Comparison of ENCODE assay signal across 17 cellular contexts in the genomic region with DNA sequence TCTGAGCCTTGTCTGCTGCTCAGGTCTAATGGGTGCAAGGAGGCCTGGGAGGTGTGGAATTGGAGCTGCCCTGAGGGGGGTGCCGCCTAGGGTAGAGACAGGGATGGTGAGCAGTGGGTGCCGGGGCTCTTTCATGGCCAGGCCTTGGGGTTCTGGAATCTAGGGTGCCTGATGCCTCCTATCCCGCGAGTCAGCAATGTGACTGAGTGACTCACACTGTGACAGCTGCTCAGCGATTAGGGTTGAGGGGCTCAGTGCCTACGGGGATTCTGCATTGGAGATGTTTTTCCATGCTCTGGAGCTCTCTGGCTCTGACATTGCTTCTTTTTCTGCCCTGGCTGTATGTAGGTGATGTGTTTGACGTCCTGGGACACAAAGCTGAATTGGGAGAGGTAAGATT. TPM values are rescaled to one million over a fixed set of nuclear protein-coding genes. Genes with fewer than 3 reads are reported as not detected.
DNase-seq lines count a peak whose midpoint lies in the region; ATAC-seq and TF ChIP-seq lines count a peak whose summit lies in the region.
"Had no signal": no experiment of that assay in that cellular context is flagged by ENCODE, and none has a peak within 500 bp of the region (broad histone marks: within the 10 kb centered on the region; RNA-seq: fewer than 3 reads in every experiment).

No MANE protein-coding gene starts in this region.

- peaks cover 10 to 15% of the 10 kb centered on the region in 2 donors for H3K36me3 Mint-ChIP-seq in activated T-cell treated with anti-CD3 and anti-CD28 coated beads, Interleukin-2, amount 50 U/mL, for 72 hours (ENCODE audit: insufficient read depth in 2 of 2)
- H3K36me3 Mint-ChIP-seq in type B pancreatic cell, result peaks cover 13% of the 10 kb centered on the region
- peaks cover 47% of the 10 kb centered on the region for H3K36me3 Mint-ChIP-seq in neural progenitor cell

- DNase-seq in stimulated activated CD4-positive, alpha-beta T cell treated with anti-CD3 and anti-CD28 coated beads, Interleukin-4, amount 100 ng/mL, for 24 hours, result peak; percentile 29
- DNase-seq in stimulated activated CD4-positive, alpha-beta T cell treated with anti-CD3 and anti-CD28 coated beads, Interleukin-2, amount 100 ng/mL, for 24 hours, result no peak
- peak in 1 of 2 donors; percentile 9 for DNase-seq in activated T-cell treated with anti-CD3 and anti-CD28 coated beads, Interleukin-2, amount 50 U/mL, for 72 hours
- DNase-seq in lower lobe of right lung (no peak), type B pancreatic cell (ENCODE audit: extremely low spot score, unreplicated experiment) (no peak), neural progenitor cell (ENCODE audit: low spot score) (no peak), NCI-H1048 (lab: John Stamatoyannopoulos, UW) (no peak), NCI-H187 treated with DMSO at 0.1 percent for 48 hours (lab: John Stamatoyannopoulos, UW) (no peak)
- DNase-seq: DND-41, mesendoderm, NCI-H2081 treated with DMSO at 0.1 percent for 48 hours, SHP77 treated with DMSO at 0.1 percent for 48 hours, trophoblast cell had no signal

- H3K27ac Mint-ChIP-seq in activated T-cell treated with anti-CD3 and anti-CD28 coated beads, Interleukin-2, amount 50 U/mL, for 72 hours, result peak overlapping the region; percentile 81
- peak overlapping the region; percentile 80 for H3K27ac Mint-ChIP-seq in type B pancreatic cell
- H3K27ac Mint-ChIP-seq in neural progenitor cell, result no peak overlapping the region

- TF ChIP-seq CTCF in lower lobe of right lung (IDR thresholded peaks at IDR 0.05) (no peak), type B pancreatic cell (conservative IDR thresholded peaks at IDR 0.05) (no peak), neural progenitor cell (IDR thresholded peaks at IDR 0.05) (no peak)

- H3K4me1 Mint-ChIP-seq in activated T-cell treated with anti-CD3 and anti-CD28 coated beads, Interleukin-2, amount 50 U/mL, for 72 hours (ENCODE audit: low read depth), result peaks cover 81% of the 10 kb centered on the region
- no peaks in the 10 kb centered on the region for H3K4me1 Mint-ChIP-seq in type B pancreatic cell (ENCODE audit: unreplicated experiment)
- no peaks in the 10 kb centered on the region for H3K4me1 Mint-ChIP-seq in neural progenitor cell

- intact Hi-C loops in lower lobe of right lung (cut with DNase I), result no loop called here

- no peaks in the 10 kb centered on the region for H3K9me3 ChIP-seq in lower lobe of right lung
- no peaks in the 10 kb centered on the region for H3K9me3 ChIP-seq in neural progenitor cell (ENCODE audit: low read depth)
- H3K9me3 ChIP-seq: breast epithelium, gastroesophageal sphincter had no signal

- H3K79me2 ChIP-seq in neural progenitor cell (ENCODE audit: low read depth), result no peaks in the 10 kb centered on the region
- H3K79me2 ChIP-seq: parathyroid adenoma had no signal

- no peak overlapping the region for H3K4me3 ChIP-seq in lower lobe of right lung
- no peak overlapping the region for H3K4me3 ChIP-seq in neural progenitor cell
- H3K4me3 ChIP-seq: breast epithelium, gastroesophageal sphincter had no signal

- no peak overlapping the region for H3K9ac ChIP-seq in neural progenitor cell
- H3K9ac ChIP-seq: parathyroid adenoma had no signal

- no peaks in the 10 kb centered on the region for H3F3A ChIP-seq in neural progenitor cell (ENCODE audit: low read depth)

- H3K4me2 ChIP-seq in neural progenitor cell, result no peak overlapping the region

- peak overlapping the region; percentile 28 for H3K27ac ChIP-seq in lower lobe of right lung
- H3K27ac ChIP-seq in neural progenitor cell, result no peak overlapping the region
- H3K27ac ChIP-seq: breast epithelium, parathyroid adenoma had no signal

- H3K4me1 ChIP-seq in lower lobe of right lung (peaks cover 22% of the 10 kb centered on the region), neural progenitor cell (no peaks in the 10 kb centered on the region)
- H3K4me1 ChIP-seq: breast epithelium, parathyroid adenoma had no signal

- peaks cover 3% of the 10 kb centered on the region for H4K20me1 ChIP-seq in neural progenitor cell (ENCODE audit: low read depth)

- H3K4me3 Mint-ChIP-seq in activated T-cell treated with anti-CD3 and anti-CD28 coated beads, Interleukin-2, amount 50 U/mL, for 72 hours, result peak overlapping the region; percentile 62 to 75
- H3K4me3 Mint-ChIP-seq in type B pancreatic cell (no peak overlapping the region), neural progenitor cell (no peak overlapping the region)

- H2AFZ ChIP-seq in neural progenitor cell (replicated peaks), result no peak overlapping the region
- H2AFZ ChIP-seq: parathyroid adenoma had no signal

- H3K27me3 ChIP-seq in lower lobe of right lung (ENCODE audit: low read depth) (no peaks in the 10 kb centered on the region), neural progenitor cell (no peaks in the 10 kb centered on the region)
- H3K27me3 ChIP-seq: breast epithelium, gastroesophageal sphincter had no signal

- H3K36me3 ChIP-seq in lower lobe of right lung (peaks cover 97% of the 10 kb centered on the region), neural progenitor cell (peaks cover 3% of the 10 kb centered on the region)
- H3K36me3 ChIP-seq: breast epithelium had no signal

- no peaks in the 10 kb centered on the region for H3K27me3 Mint-ChIP-seq in activated T-cell treated with anti-CD3 and anti-CD28 coated beads, Interleukin-2, amount 50 U/mL, for 72 hours (ENCODE audit: low read depth)
- H3K27me3 Mint-ChIP-seq in type B pancreatic cell (no peaks in the 10 kb centered on the region), neural progenitor cell (ENCODE audit: insufficient read depth, low read depth) (peaks cover 3% of the 10 kb centered on the region)

- peak in 1 of 2 donors; percentile 31 for ATAC-seq in activated T-cell treated with anti-CD3 and anti-CD28 coated beads, Interleukin-2, amount 50 U/mL, for 72 hours (replicated peaks in 1 of 2)
- no peak for ATAC-seq in lower lobe of right lung
- ATAC-seq: gastroesophageal sphincter had no signal

- H3K9me3 Mint-ChIP-seq in activated T-cell treated with anti-CD3 and anti-CD28 coated beads, Interleukin-2, amount 50 U/mL, for 72 hours, result no peaks in the 10 kb centered on the region
- H3K9me3 Mint-ChIP-seq in type B pancreatic cell (no peaks in the 10 kb centered on the region), neural progenitor cell (no peaks in the 10 kb centered on the region)

RNA-seq across cellular contexts. Expression of a gene that starts 16.8 kb away (rescaled TPM):
- 10 to 100 TPM; 37.4 to 52.6 TPM for total RNA-seq in activated T-cell treated with anti-CD3 and anti-CD28 coated beads, Interleukin-2, amount 50 U/mL, for 72 hours
- total RNA-seq in lower lobe of right lung, result 26.0 TPM
- total RNA-seq in type B pancreatic cell (ENCODE audit: low replicate concordance), result 11.5 and 39.5 TPM in 2 replicates
- 41.6 and 63.4 TPM in 2 replicates for total RNA-seq in neural progenitor cell (ENCODE audit: low replicate concordance)

RNA-seq across cellular contexts. Expression of a gene that starts 21.2 kb away (rescaled TPM):
- total RNA-seq in activated T-cell treated with anti-CD3 and anti-CD28 coated beads, Interleukin-2, amount 50 U/mL, for 72 hours, result not detected
- total RNA-seq in lower lobe of right lung, result 0.47 TPM
- total RNA-seq in type B pancreatic cell (ENCODE audit: low replicate concordance), result 0.12 and 0.27 TPM in 2 replicates
- total RNA-seq in neural progenitor cell (ENCODE audit: low replicate concordance), result not detected in 2 replicates
- total RNA-seq: MCF 10A had no signal

Comparison
In these comparisons a context has a peak if more than half of its experiments do, and no peak if none do; other contexts are left out.
1. H3K4me3 Mint-ChIP-seq: peak in activated T-cell treated with anti-CD3 and anti-CD28 coated beads, Interleukin-2, amount 50 U/mL, for 72 hours (2 of 2); none in type B pancreatic cell (single experiment) and neural progenitor cell (single experiment).